ENCODE assay signal across 15 cellular contexts in genomic region chr22:31920306-31920705, GRCh38. TPM values are rescaled to one million over a fixed set of nuclear protein-coding genes. Genes with fewer than 3 reads are reported as not detected.
A peak's percentile ranks its signal among the peaks of the same experiment; 100 is the strongest.
DNase-seq lines count a peak whose midpoint lies in the region; ATAC-seq and TF ChIP-seq lines count a peak whose summit lies in the region.
"Had no signal": no experiment of that assay in that cellular context is flagged by ENCODE, and none has a peak within 500 bp of the region (broad histone marks: within the 10 kb centered on the region; RNA-seq: fewer than 3 reads in every experiment).

No MANE protein-coding gene starts in this region.

- H3K4me3 Mint-ChIP-seq in CD14-positive monocyte, result no peak overlapping the region
- no peak overlapping the region for H3K4me3 Mint-ChIP-seq in stimulated activated naive CD8-positive, alpha-beta T cell treated with anti-CD3 and anti-CD28 coated beads, Interleukin-15, amount 100 ng/mL, for 72 hours
- H3K4me3 Mint-ChIP-seq: CD8-positive, alpha-beta T cell; H9 had no signal

- peak overlapping the region in 5 of 7 donors; percentile 51 to 78 (median 70) for H3K27ac Mint-ChIP-seq in CD14-positive monocyte
- H3K27ac Mint-ChIP-seq in stimulated activated naive CD8-positive, alpha-beta T cell treated with anti-CD3 and anti-CD28 coated beads, Interleukin-15, amount 100 ng/mL, for 72 hours, result peak overlapping the region in 1 of 2 donors; percentile 1
- H3K27ac Mint-ChIP-seq: CD8-positive, alpha-beta T cell had no signal

- intact Hi-C loops in CD14-positive monocyte (cut with micrococcal nuclease) (no loop called here), dorsolateral prefrontal cortex (cut with DNase I) (no loop called here)

- H3K36me3 Mint-ChIP-seq in CD14-positive monocyte, result peaks cover 2 to 3% of the 10 kb centered on the region in 2 donors
- H3K36me3 Mint-ChIP-seq: CD8-positive, alpha-beta T cell had no signal

- DNase-seq in CD14-positive monocyte (ENCODE audit: low spot score) (no peak), dorsolateral prefrontal cortex (no peak), putamen (ENCODE audit: low spot score) (peak; percentile 58), UCSD-AML1 (lab: John Stamatoyannopoulos, UW; ENCODE audit: unreplicated experiment) (no peak)
- no peak for DNase-seq in stimulated activated naive CD8-positive, alpha-beta T cell treated with anti-CD3 and anti-CD28 coated beads, Interleukin-15, amount 100 ng/mL, for 72 hours
- DNase-seq: 8988T; Calu3; CD8-positive, alpha-beta T cell; DMS79 treated with DMSO at 0.1 percent for 48 hours; GF-D8; H9 had no signal

- H3K27me3 Mint-ChIP-seq in CD14-positive monocyte (ENCODE audit: low read depth in 3 of 3), result peaks cover 0 to 1% (median 0%) of the 10 kb centered on the region in 3 donors
- H3K27me3 Mint-ChIP-seq in stimulated activated naive CD8-positive, alpha-beta T cell treated with anti-CD3 and anti-CD28 coated beads, Interleukin-15, amount 100 ng/mL, for 72 hours, result peaks cover 8% of the 10 kb centered on the region

- ATAC-seq in GM19328 (IDR thresholded peaks at IDR 0.05; ENCODE audit: unreplicated experiment), result no peak
- ATAC-seq in stimulated activated naive CD8-positive, alpha-beta T cell treated with anti-CD3 and anti-CD28 coated beads, Interleukin-15, amount 100 ng/mL, for 72 hours, result no peak
- ATAC-seq: CD8-positive, alpha-beta T cell; GM12878 had no signal

- H3K4me1 Mint-ChIP-seq in CD14-positive monocyte, result peaks cover 91% of the 10 kb centered on the region
- H3K4me1 Mint-ChIP-seq in stimulated activated naive CD8-positive, alpha-beta T cell treated with anti-CD3 and anti-CD28 coated beads, Interleukin-15, amount 100 ng/mL, for 72 hours, result peaks cover 10% of the 10 kb centered on the region

- H3K27me3 ChIP-seq in dorsolateral prefrontal cortex, result no peaks in the 10 kb centered on the region
- H3K27me3 ChIP-seq: BLaER1 had no signal

- TF ChIP-seq CTCF in CD14-positive monocyte (IDR thresholded peaks at IDR 0.05) (no peak), dorsolateral prefrontal cortex (IDR thresholded peaks at IDR 0.05 in 54 of 56, conservative IDR thresholded peaks at IDR 0.05 in 2 of 56; ENCODE audit: low read depth in 1 of 56, partially characterized antibody in 56 of 56) (no peak)

- H3K9me3 Mint-ChIP-seq in CD14-positive monocyte, result peaks cover 0 to 3% (median 0%) of the 10 kb centered on the region in 7 donors
- H3K9me3 Mint-ChIP-seq in stimulated activated naive CD8-positive, alpha-beta T cell treated with anti-CD3 and anti-CD28 coated beads, Interleukin-15, amount 100 ng/mL, for 72 hours, result no peaks in the 10 kb centered on the region
- H3K9me3 Mint-ChIP-seq: CD8-positive, alpha-beta T cell; H9 had no signal

- no peak overlapping the region for H3K4me3 ChIP-seq in dorsolateral prefrontal cortex
- H3K4me3 ChIP-seq: BLaER1, GM12878 had no signal

- peak overlapping the region; percentile 41 for H3K27ac ChIP-seq in angular gyrus (ENCODE audit: low read depth, low read length)
- H3K27ac ChIP-seq in dorsolateral prefrontal cortex, result peak overlapping the region in 37 of 59 donors; percentile 4 to 75 (median 41)
- H3K27ac ChIP-seq: BLaER1 had no signal

RNA-seq across cellular contexts. Expression of gene YWHAH, which starts 24.0 kb away (rescaled TPM):
- polyA plus RNA-seq in CD14-positive monocyte, result 100 to 1,000 TPM; 132 to 136 TPM
- 1,000 to 10,000 TPM in 48 of 120 experiments, 100 to 1,000 TPM in 72; 191 to 1,478 (median 946) TPM for total RNA-seq in dorsolateral prefrontal cortex
